Comparison of ENCODE assay signal across 12 cellular contexts in the genomic region with DNA sequence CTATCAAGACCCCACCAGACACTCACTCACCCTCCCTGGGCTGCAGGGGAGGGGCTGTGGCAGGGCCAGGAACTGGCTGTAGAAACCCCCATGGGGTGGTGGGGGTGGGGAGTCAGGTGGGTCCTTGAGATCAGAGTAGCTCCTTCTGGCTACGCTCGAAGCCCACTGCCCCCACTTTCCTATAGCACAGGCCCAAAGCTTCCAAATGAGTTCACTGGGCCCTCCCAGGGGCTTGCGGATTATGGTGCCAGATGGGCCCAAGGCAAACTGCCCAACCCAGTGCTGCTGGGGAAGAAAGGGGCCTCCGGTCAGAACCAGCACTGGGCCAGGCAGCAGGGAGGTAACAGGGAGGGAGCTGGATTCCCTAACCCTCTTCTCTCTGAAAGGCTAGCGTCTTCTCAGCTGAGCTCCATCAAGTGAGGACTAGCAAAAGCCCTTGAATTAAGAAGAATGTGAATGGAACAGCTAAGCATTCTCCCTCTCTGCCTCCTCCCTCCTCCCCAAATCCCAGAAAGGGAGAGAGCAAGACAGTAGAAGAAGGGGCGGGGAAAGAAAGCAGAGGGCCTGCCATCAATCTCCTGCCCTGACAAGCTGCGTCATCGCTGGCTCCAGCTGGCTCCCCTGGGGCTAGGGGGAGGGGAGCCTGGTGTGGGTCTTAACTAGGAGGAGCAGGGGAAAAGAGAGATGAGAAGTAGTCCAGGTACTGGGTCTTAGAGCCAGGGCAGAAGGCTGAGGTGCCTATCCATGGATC. TPM values are rescaled to one million over a fixed set of nuclear protein-coding genes. Genes with fewer than 3 reads are reported as not detected.
DNase-seq lines count a peak whose midpoint lies in the region; ATAC-seq and TF ChIP-seq lines count a peak whose summit lies in the region.
"Had no signal": no experiment of that assay in that cellular context is flagged by ENCODE, and none has a peak within 500 bp of the region (broad histone marks: within the 10 kb centered on the region; RNA-seq: fewer than 3 reads in every experiment).

No MANE protein-coding gene starts in this region.

- WGBS in thyroid gland, 2 donors = 16 to 31% methylated on average over 4 of the region's 8 CpGs

- H3K9me3 Mint-ChIP-seq in natural killer cell treated with Interleukin-12 subunit alpha and Interleukin-12 subunit beta and Interleukin-15 and Interleukin-18, amount 100 ng/mL, for 72 hours = no peaks in the 10 kb centered on the region
- H3K9me3 Mint-ChIP-seq in stimulated activated naive B cell treated with anti-CD40 and anti-IgM and Interleukin-4, amounts not matched to agents 10 μg/mL and 1 μg/mL and 100 μg/mL, for 72 hours = no peaks in the 10 kb centered on the region

- H3K27ac Mint-ChIP-seq in natural killer cell treated with Interleukin-12 subunit alpha and Interleukin-12 subunit beta and Interleukin-15 and Interleukin-18, amount 100 ng/mL, for 72 hours = no peak overlapping the region
- H3K27ac Mint-ChIP-seq in stimulated activated naive B cell treated with anti-CD40 and anti-IgM and Interleukin-4, amounts not matched to agents 10 μg/mL and 1 μg/mL and 100 μg/mL, for 72 hours = no peak overlapping the region

- no peak overlapping the region for H3K4me3 Mint-ChIP-seq in natural killer cell treated with Interleukin-12 subunit alpha and Interleukin-12 subunit beta and Interleukin-15 and Interleukin-18, amount 100 ng/mL, for 72 hours
- H3K4me3 Mint-ChIP-seq in stimulated activated naive B cell treated with anti-CD40 and anti-IgM and Interleukin-4, amounts not matched to agents 10 μg/mL and 1 μg/mL and 100 μg/mL, for 72 hours = no peak overlapping the region

- no peaks in the 10 kb centered on the region for H3K36me3 Mint-ChIP-seq in natural killer cell treated with Interleukin-12 subunit alpha and Interleukin-12 subunit beta and Interleukin-15 and Interleukin-18, amount 100 ng/mL, for 72 hours
- no peaks in the 10 kb centered on the region for H3K36me3 Mint-ChIP-seq in stimulated activated naive B cell treated with anti-CD40 and anti-IgM and Interleukin-4, amounts not matched to agents 10 μg/mL and 1 μg/mL and 100 μg/mL, for 72 hours

- H3K36me3 ChIP-seq in cardiac muscle cell (no peaks in the 10 kb centered on the region), thyroid gland (no peaks in the 10 kb centered on the region)
- H3K36me3 ChIP-seq: right lobe of liver had no signal

- no peaks in the 10 kb centered on the region for H3K9me3 ChIP-seq in cardiac muscle cell (ENCODE audit: low read depth)
- H3K9me3 ChIP-seq in thyroid gland = no peaks in the 10 kb centered on the region
- H3K9me3 ChIP-seq: A549, right lobe of liver had no signal

- no peak overlapping the region for H3K4me3 ChIP-seq in cardiac muscle cell
- no peak overlapping the region for H3K4me3 ChIP-seq in thyroid gland (replicated peaks in 1 of 3)
- H3K4me3 ChIP-seq: A549, dorsolateral prefrontal cortex, right lobe of liver had no signal

- H3K4me1 Mint-ChIP-seq in natural killer cell treated with Interleukin-12 subunit alpha and Interleukin-12 subunit beta and Interleukin-15 and Interleukin-18, amount 100 ng/mL, for 72 hours (ENCODE audit: low read depth in 2 of 2) = peaks cover 26 to 39% of the 10 kb centered on the region in 2 donors
- peaks cover 6 to 7% of the 10 kb centered on the region in 2 donors for H3K4me1 Mint-ChIP-seq in stimulated activated naive B cell treated with anti-CD40 and anti-IgM and Interleukin-4, amounts not matched to agents 10 μg/mL and 1 μg/mL and 100 μg/mL, for 72 hours

- peak overlapping the region; percentile 78 for H3K27ac ChIP-seq in cardiac muscle cell
- peak overlapping the region in 1 of 3 donors; percentile 34 for H3K27ac ChIP-seq in thyroid gland
- H3K27ac ChIP-seq: A549, dorsolateral prefrontal cortex, right lobe of liver had no signal

- DNase-seq in NCI-H748 (lab: John Stamatoyannopoulos, UW; ENCODE audit: unreplicated experiment) (peak; percentile 5), NCI-H748 treated with DMSO at 0.1 percent for 48 hours (lab: John Stamatoyannopoulos, UW) (no peak), NCI-H82 treated with DMSO at 0.1 percent for 48 hours (lab: John Stamatoyannopoulos, UW; ENCODE audit: unreplicated experiment) (peak; percentile 94), cardiac muscle cell (ENCODE audit: low read depth in 1 of 2, low spot score in 1 of 2) (peak; percentile 5 to 76), thyroid gland (peak; percentile 56 to 69), SKM-1 (lab: John Stamatoyannopoulos, UW; ENCODE audit: unreplicated experiment) (no peak)
- no peak for DNase-seq in natural killer cell treated with Interleukin-12 subunit alpha and Interleukin-12 subunit beta and Interleukin-15 and Interleukin-18, amount 100 ng/mL, for 72 hours (ENCODE audit: low spot score)
- no peak for DNase-seq in stimulated activated naive B cell treated with anti-CD40 and anti-IgM and Interleukin-4, amounts not matched to agents 10 μg/mL and 1 μg/mL and 100 μg/mL, for 72 hours
- DNase-seq: right lobe of liver; stimulated activated CD8-positive, alpha-beta memory T cell treated with anti-CD3 and anti-CD28 coated beads, Interleukin-4, amount 100 ng/mL, for 48 hours had no signal

- intact Hi-C loops in thyroid gland (cut with DNase I) = no loop called here

- TF ChIP-seq CTCF in cardiac muscle cell (IDR thresholded peaks at IDR 0.05; ENCODE audit: low read depth, low read length) = no peak
- TF ChIP-seq CTCF in thyroid gland (IDR thresholded peaks at IDR 0.05) = no peak

- no peaks in the 10 kb centered on the region for H3K27me3 ChIP-seq in cardiac muscle cell
- no peaks in the 10 kb centered on the region for H3K27me3 ChIP-seq in thyroid gland
- H3K27me3 ChIP-seq: right lobe of liver had no signal

- TF ChIP-seq POLR2A in thyroid gland (IDR thresholded peaks at IDR 0.05) = no peak

- ATAC-seq in natural killer cell treated with Interleukin-12 subunit alpha and Interleukin-12 subunit beta and Interleukin-15 and Interleukin-18, amount 100 ng/mL, for 72 hours = no peak
- no peak for ATAC-seq in stimulated activated naive B cell treated with anti-CD40 and anti-IgM and Interleukin-4, amounts not matched to agents 10 μg/mL and 1 μg/mL and 100 μg/mL, for 72 hours (replicated peaks)
- ATAC-seq: A549 had no signal

- peaks cover 6 to 25% of the 10 kb centered on the region in 2 donors for H3K27me3 Mint-ChIP-seq in natural killer cell treated with Interleukin-12 subunit alpha and Interleukin-12 subunit beta and Interleukin-15 and Interleukin-18, amount 100 ng/mL, for 72 hours
- H3K27me3 Mint-ChIP-seq in stimulated activated naive B cell treated with anti-CD40 and anti-IgM and Interleukin-4, amounts not matched to agents 10 μg/mL and 1 μg/mL and 100 μg/mL, for 72 hours = peaks cover 4 to 8% of the 10 kb centered on the region in 2 donors

- H3K4me1 ChIP-seq in cardiac muscle cell (ENCODE audit: low read depth) (peaks cover 41% of the 10 kb centered on the region), thyroid gland (peaks cover 12 to 32% of the 10 kb centered on the region in 2 donors)
- H3K4me1 ChIP-seq: A549, right lobe of liver had no signal

RNA-seq across cellular contexts. Expression of gene FRMPD3, which starts 34.7 kb away (rescaled TPM):
- total RNA-seq in cardiac muscle cell (2.3 and 4.5 TPM in 2 replicates), thyroid gland (10 to 100 TPM in 1 of 4 donors, 1 to 10 TPM in 3; 6.8 to 12.1 (median 8.2) TPM)
- 0.51 and 1.2 TPM in 2 replicates for polyA plus RNA-seq in cardiac muscle cell
- under 1 TPM; 0.05 to 0.17 TPM for total RNA-seq in natural killer cell treated with Interleukin-12 subunit alpha and Interleukin-12 subunit beta and Interleukin-15 and Interleukin-18, amount 100 ng/mL, for 72 hours
- total RNA-seq: right lobe of liver had no signal

Comparison
In these comparisons a context has a peak if more than half of its experiments do, and no peak if none do; other contexts are left out.
1. DNase-seq: peak in NCI-H748 (single experiment), NCI-H82 treated with DMSO at 0.1 percent for 48 hours (single experiment), cardiac muscle cell (2 of 2) and thyroid gland (2 of 2); none in NCI-H748 treated with DMSO at 0.1 percent for 48 hours (single experiment), natural killer cell treated with Interleukin-12 subunit alpha and Interleukin-12 subunit beta and Interleukin-15 and Interleukin-18, amount 100 ng/mL, for 72 hours (single experiment), stimulated activated naive B cell treated with anti-CD40 and anti-IgM and Interleukin-4, amounts not matched to agents 10 μg/mL and 1 μg/mL and 100 μg/mL, for 72 hours (single experiment) and SKM-1 (single experiment).